In the genomic region with DNA sequence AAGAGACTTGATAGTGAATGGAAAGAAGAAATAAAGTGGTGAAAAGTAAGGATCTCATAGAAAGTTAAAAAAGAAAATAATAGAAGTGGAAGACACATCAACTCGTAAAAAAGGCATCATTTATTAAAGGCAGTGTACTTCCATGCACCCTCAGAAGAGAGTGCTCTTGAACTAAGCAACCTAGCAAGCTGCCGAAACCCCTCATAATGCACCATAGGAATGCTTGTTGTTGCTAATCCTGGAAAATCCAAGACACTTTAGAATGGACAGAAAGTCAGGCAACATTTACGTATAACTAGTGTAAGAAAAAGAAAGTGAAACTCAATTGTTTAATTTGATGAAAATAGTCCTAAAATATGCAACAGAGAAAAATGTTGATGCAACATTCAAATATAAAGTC, we compare ENCODE assay signal across 24 cellular contexts. TPM values are rescaled to one million over a fixed set of nuclear protein-coding genes. Genes with fewer than 3 reads are reported as not detected.
"Had no signal": no experiment of that assay in that cellular context is flagged by ENCODE, and none has a peak within 500 bp of the region (broad histone marks: within the 10 kb centered on the region; RNA-seq: fewer than 3 reads in every experiment).

No MANE protein-coding gene starts in this region.

- ATAC-seq: activated naive CD4-positive, alpha-beta T cell treated with anti-CD3 and anti-CD28 coated beads, Interleukin-2, amount 50 U/mL, for 72 hours; activated T-cell treated with anti-CD3 and anti-CD28 coated beads, Interleukin-2, amount 50 U/mL, for 72 hours; heart right ventricle; left ventricle myocardium superior; mucosa of descending colon had no signal

- H3K36me3 Mint-ChIP-seq: activated naive CD4-positive, alpha-beta T cell treated with anti-CD3 and anti-CD28 coated beads, Interleukin-2, amount 50 U/mL, for 72 hours; immature natural killer cell had no signal

- H3K27me3 ChIP-seq: heart right ventricle, right atrium auricular region had no signal

- H3K4me3 Mint-ChIP-seq: activated T-cell treated with anti-CD3 and anti-CD28 coated beads, Interleukin-2, amount 50 U/mL, for 72 hours; endodermal cell; immature natural killer cell; memory B cell; neural crest cell had no signal

- H3K4me1 Mint-ChIP-seq: endodermal cell, immature natural killer cell, naive B cell, neural crest cell had no signal

- H3K4me1 ChIP-seq: heart right ventricle, prostate gland, right atrium auricular region had no signal

- DNase-seq: activated CD4-positive, alpha-beta T cell treated with anti-CD3 and anti-CD28 coated beads for 1 hour; activated effector memory CD4-positive, alpha-beta T cell treated with anti-CD3 and anti-CD28 coated beads, Interleukin-2, amount 50 U/mL, for 16 hours; activated T-cell treated with anti-CD3 and anti-CD28 coated beads, Interleukin-2, amount 50 U/mL, for 72 hours; endodermal cell; heart right ventricle; immature natural killer cell; kidney glomerular epithelial cell; left ventricle myocardium superior; mucosa of descending colon; naive B cell; stimulated activated CD4-positive, alpha-beta T cell treated with anti-CD3 and anti-CD28 coated beads, Interleukin-12 subunit alpha, Interleukin-12 subunit beta, amount 100 ng/mL, for 4 hours; stimulated activated CD4-positive, alpha-beta T cell treated with anti-CD3 and anti-CD28 coated beads, Interleukin-1b, Interleukin-23, amount 100 ng/mL, for 48 hours; stimulated activated CD8-positive, alpha-beta memory T cell treated with anti-CD3 and anti-CD28 coated beads, Interleukin-4, amount 100 ng/mL, for 48 hours; stimulated activated naive CD4-positive, alpha-beta T cell; T-helper 2 cell had no signal

- H3K4me3 ChIP-seq: heart right ventricle, mucosa of descending colon, prostate gland, right atrium auricular region had no signal

- H3K27ac Mint-ChIP-seq: activated naive CD4-positive, alpha-beta T cell treated with anti-CD3 and anti-CD28 coated beads, Interleukin-2, amount 50 U/mL, for 72 hours; activated T-cell treated with anti-CD3 and anti-CD28 coated beads, Interleukin-2, amount 50 U/mL, for 72 hours; endodermal cell; immature natural killer cell; memory B cell; naive B cell had no signal

- H3K27ac ChIP-seq: epithelial cell of prostate, heart right ventricle, prostate gland, right atrium auricular region, VCaP had no signal

- H3K9me3 ChIP-seq: mucosa of descending colon, prostate gland had no signal

- H3K36me3 ChIP-seq: heart right ventricle, prostate gland, right atrium auricular region had no signal

RNA-seq across cellular contexts. Expression of gene TFPI2, which starts 12.8 kb away (rescaled TPM):
- total RNA-seq: activated CD8-positive, alpha-beta memory T cell treated with anti-CD3 and anti-CD28 coated beads for 36 hours had no signal
- polyA plus RNA-seq: immature natural killer cell had no signal

RNA-seq across cellular contexts. Expression of gene GNGT1, which starts 28.6 kb away (rescaled TPM):
- total RNA-seq: activated CD8-positive, alpha-beta memory T cell treated with anti-CD3 and anti-CD28 coated beads for 36 hours; activated naive CD4-positive, alpha-beta T cell treated with anti-CD3 and anti-CD28 coated beads, Interleukin-2, amount 50 U/mL, for 72 hours; activated T-cell treated with anti-CD3 and anti-CD28 coated beads, Interleukin-2, amount 50 U/mL, for 72 hours; heart right ventricle; left ventricle myocardium superior; mucosa of descending colon; osteocyte; prostate gland; right atrium auricular region had no signal
- polyA plus RNA-seq: heart right ventricle, immature natural killer cell had no signal

RNA-seq across cellular contexts. Expression of gene GNG11, which starts 43.8 kb away (rescaled TPM):
- total RNA-seq: activated CD8-positive, alpha-beta memory T cell treated with anti-CD3 and anti-CD28 coated beads for 36 hours; activated naive CD4-positive, alpha-beta T cell treated with anti-CD3 and anti-CD28 coated beads, Interleukin-2, amount 50 U/mL, for 72 hours; activated T-cell treated with anti-CD3 and anti-CD28 coated beads, Interleukin-2, amount 50 U/mL, for 72 hours had no signal
